Comparison of ENCODE assay signal across 8 cellular contexts in genomic region chr18:22933206-22933957, GRCh38. TPM values are rescaled to one million over a fixed set of nuclear protein-coding genes. Genes with fewer than 3 reads are reported as not detected.
DNase-seq lines count a peak whose midpoint lies in the region; ATAC-seq, FAIRE-seq and TF ChIP-seq lines count a peak whose summit lies in the region.

Gene RBBP8, plus strand, starts transcription at chr18:22933328. Its CDS starts 3,524 bp downstream, at chr18:22936852.

- peaks cover 9% of the 10 kb centered on the region for H3K36me3 Mint-ChIP-seq in activated naive CD8-positive, alpha-beta T cell treated with anti-CD3 and anti-CD28 coated beads, Interleukin-2, amount 10 ng/mL, durations not matched to agents 7 days and 5 days

- no peaks in the 10 kb centered on the region for H3K27me3 ChIP-seq in SU-DHL-6 (ENCODE audit: low read length)
- no peaks in the 10 kb centered on the region for H3K27me3 ChIP-seq in pancreas
- no peaks in the 10 kb centered on the region for H3K27me3 ChIP-seq in thyroid gland

- ATAC-seq in HG02588 (IDR thresholded peaks at IDR 0.05; ENCODE audit: unreplicated experiment) (peak; percentile 86), pancreas (peak; percentile 92 to 96 (median 92))
- peak; percentile 79 for ATAC-seq in activated naive CD8-positive, alpha-beta T cell treated with anti-CD3 and anti-CD28 coated beads, Interleukin-2, amount 10 ng/mL, durations not matched to agents 7 days and 5 days (ENCODE audit: low read depth)

- no peaks in the 10 kb centered on the region for H3K9me3 ChIP-seq in SU-DHL-6 (ENCODE audit: insufficient read depth, low read length)
- no peaks in the 10 kb centered on the region for H3K9me3 ChIP-seq in pancreas
- no peaks in the 10 kb centered on the region for H3K9me3 ChIP-seq in thyroid gland

- H3K9me3 Mint-ChIP-seq in activated naive CD8-positive, alpha-beta T cell treated with anti-CD3 and anti-CD28 coated beads, Interleukin-2, amount 10 ng/mL, durations not matched to agents 7 days and 5 days = no peaks in the 10 kb centered on the region

- POLR2A ChIA-PET in activated naive CD8-positive, alpha-beta T cell treated with anti-CD3 and anti-CD28 coated beads, Interleukin-2, amount 10 ng/mL, durations not matched to agents 7 days and 5 days (lab: Charles Lee) = interaction anchor here (0.7 to 1.3 kb wide), 8 partner anchors 10 to 445 kb away, joined by 3 to 6 read pairs (median 3); no protein-coding TSS in a partner anchor

- peaks cover 5% of the 10 kb centered on the region for H3K27me3 Mint-ChIP-seq in activated naive CD8-positive, alpha-beta T cell treated with anti-CD3 and anti-CD28 coated beads, Interleukin-2, amount 10 ng/mL, durations not matched to agents 7 days and 5 days

- H3K27ac ChIP-seq in SU-DHL-6 (ENCODE audit: low read depth, low read length) (peak within 1 kb of the TSS; percentile 86), pancreas (peak within 1 kb of the TSS; percentile 86 to 96 (median 90)), thyroid gland (peak within 1 kb of the TSS; percentile 84 to 97 (median 88))

- H4K20me1 ChIP-seq in SU-DHL-6 (ENCODE audit: low read depth, low read length) = 0 out of 2 replicates have a peak, but pooled peaks cover 3% of the 10 kb centered on the region

- H3K36me3 ChIP-seq in SU-DHL-6 (ENCODE audit: low read length) = peaks cover 29% of the 10 kb centered on the region
- H3K36me3 ChIP-seq in pancreas = no peaks in the 10 kb centered on the region
- H3K36me3 ChIP-seq in thyroid gland = peaks cover 0 to 3% of the 10 kb centered on the region in 2 donors

- intact Hi-C loops in head of caudate nucleus (cut with DNase I) = no loop called here
- intact Hi-C loops in pancreas (cut with DNase I) = no loop called here
- intact Hi-C loops in thyroid gland (cut with DNase I) = loop anchor here (10.0 kb wide), 2 partner anchors 51 to 89 kb away; no protein-coding TSS in a partner anchor

- H3K4me3 Mint-ChIP-seq in activated naive CD8-positive, alpha-beta T cell treated with anti-CD3 and anti-CD28 coated beads, Interleukin-2, amount 10 ng/mL, durations not matched to agents 7 days and 5 days = peak within 1 kb of the TSS; percentile 91

- peaks cover 45% of the 10 kb centered on the region for H3K79me2 ChIP-seq in SU-DHL-6 (ENCODE audit: insufficient read depth, low read length)

- TF ChIP-seq CTCF in GM10266 (IDR thresholded peaks at IDR 0.05; ENCODE audit: control insufficient read depth, insufficient read depth, low read depth, missing control alignments) = no peak
- no peak for TF ChIP-seq CTCF in SU-DHL-6 (IDR thresholded peaks at IDR 0.05; ENCODE audit: insufficient read depth, low read length, poor library complexity, severe bottlenecking)
- TF ChIP-seq CTCF in pancreas (IDR thresholded peaks at IDR 0.05) = no peak
- TF ChIP-seq CTCF in thyroid gland (IDR thresholded peaks at IDR 0.05) = no peak

- peak; percentile 84 for DNase-seq in GM10266 (ENCODE audit: extremely low spot score)
- peak; percentile 88 for DNase-seq in NCI-H1092 (lab: John Stamatoyannopoulos, UW)
- peak; percentile 93 for DNase-seq in activated naive CD8-positive, alpha-beta T cell treated with anti-CD3 and anti-CD28 coated beads, Interleukin-2, amount 10 ng/mL, durations not matched to agents 7 days and 5 days
- DNase-seq in head of caudate nucleus = peak; percentile 36 to 92 (median 84)
- peak; percentile 75 to 94 (median 84) for DNase-seq in pancreas
- peak; percentile 80 to 84 for DNase-seq in thyroid gland

- H3K27ac Mint-ChIP-seq in activated naive CD8-positive, alpha-beta T cell treated with anti-CD3 and anti-CD28 coated beads, Interleukin-2, amount 10 ng/mL, durations not matched to agents 7 days and 5 days = peak within 1 kb of the TSS; percentile 89

- no peaks in the 10 kb centered on the region for H3K9me2 ChIP-seq in SU-DHL-6 (replicated peaks; ENCODE audit: insufficient read depth, low read length)

- WGBS in pancreas, 2 donors = 0% methylated on average over 63 to 81 of the region's 81 CpGs
- 0% methylated on average over 52 of the region's 81 CpGs; no CpG with 5 or more reads in 1 of the 2 donors for WGBS in thyroid gland, 2 donors

- TF ChIP-seq POLR2A in thyroid gland (IDR thresholded peaks at IDR 0.05) = peak; percentile 27 to 78

- peak within 1 kb of the TSS; percentile 69 for H3K4me3 ChIP-seq in SU-DHL-6 (ENCODE audit: insufficient read depth, low read length, poor library complexity, severe bottlenecking)
- peak within 1 kb of the TSS; percentile 52 to 92 (median 68) for H3K4me3 ChIP-seq in pancreas
- H3K4me3 ChIP-seq in thyroid gland (replicated peaks in 1 of 3) = peak within 1 kb of the TSS; percentile 16 to 100 (median 69)

- H3K4me2 ChIP-seq in SU-DHL-6 (ENCODE audit: low read depth, low read length, poor library complexity, severe bottlenecking) = peak within 1 kb of the TSS; percentile 99

- H3K9ac ChIP-seq in SU-DHL-6 (ENCODE audit: low read length) = peak within 1 kb of the TSS; percentile 89

- H3K4me1 ChIP-seq in pancreas = peaks cover 0 to 11% (median 8%) of the 10 kb centered on the region in 3 donors
- H3K4me1 ChIP-seq in thyroid gland = peaks cover 12% of the 10 kb centered on the region in 2 donors

- peaks cover 32% of the 10 kb centered on the region for H3F3A ChIP-seq in SU-DHL-6 (ENCODE audit: insufficient read depth)

- peaks cover 26% of the 10 kb centered on the region for H3K4me1 Mint-ChIP-seq in activated naive CD8-positive, alpha-beta T cell treated with anti-CD3 and anti-CD28 coated beads, Interleukin-2, amount 10 ng/mL, durations not matched to agents 7 days and 5 days

- peak within 1 kb of the TSS; percentile 94 for H2AFZ ChIP-seq in SU-DHL-6 (ENCODE audit: low read depth, low read length, severe bottlenecking)

- FAIRE-seq in pancreas (lab: Jason Lieb, UNC) = no peak

RNA-seq across cellular contexts. Expression of gene RBBP8, which starts in this region (rescaled TPM):
- total RNA-seq in activated naive CD8-positive, alpha-beta T cell treated with anti-CD3 and anti-CD28 coated beads, Interleukin-2, amount 10 ng/mL, durations not matched to agents 7 days and 5 days = 10 to 100 TPM; 39.9 to 41.1 TPM
- total RNA-seq in pancreas = 10 to 100 TPM; 10.9 to 26.2 (median 17.0) TPM
- polyA plus RNA-seq in pancreas = 10 to 100 TPM; 25.3 to 32.7 TPM
- total RNA-seq in thyroid gland = 10 to 100 TPM; 29.2 to 51.3 (median 42.5) TPM

Comparison
In these comparisons a context has a peak if more than half of its experiments do, and no peak if none do; other contexts are left out.
1. Peak in every context shown above with its lines: DNase-seq, ATAC-seq, H3K4me3 ChIP-seq and H3K27ac ChIP-seq.